Comparison of ENCODE assay signal across 8 cellular contexts in the genomic region with DNA sequence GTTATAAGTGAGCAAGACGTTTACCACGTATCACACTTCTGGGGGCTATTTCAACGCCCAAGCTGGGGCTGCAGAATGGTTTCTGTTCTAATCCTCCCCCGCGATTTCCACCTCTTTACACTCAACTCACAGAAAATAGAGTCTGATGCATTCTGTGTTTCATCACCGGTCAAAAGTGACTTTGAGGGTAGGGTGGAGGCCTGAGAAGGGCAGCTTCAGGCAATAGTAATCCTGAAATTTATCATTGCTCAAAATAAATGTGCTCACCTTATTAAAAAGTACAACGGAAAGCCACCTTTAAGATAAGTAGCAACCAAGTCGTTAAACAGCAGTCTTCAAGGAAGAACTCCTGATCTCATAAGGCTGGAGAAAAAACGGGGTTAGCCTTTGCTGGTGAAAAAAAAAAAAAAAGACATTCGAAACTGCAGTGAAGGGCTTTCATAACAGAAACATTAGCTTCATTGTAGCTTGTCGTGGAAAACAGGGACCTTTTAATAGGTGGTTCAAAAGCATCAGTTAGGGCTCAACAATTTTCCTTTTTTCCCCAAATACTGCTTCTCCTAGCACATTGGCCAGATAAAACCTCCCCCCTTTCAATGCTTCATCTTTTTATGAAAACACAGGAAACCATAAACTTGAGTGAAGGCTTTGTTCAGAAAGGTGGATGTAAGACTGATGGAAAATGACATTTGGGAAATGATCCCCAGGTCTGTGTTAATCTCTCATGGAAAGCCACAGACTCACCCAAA.
DNase-seq lines count a peak whose midpoint lies in the region; ATAC-seq, FAIRE-seq and TF ChIP-seq lines count a peak whose summit lies in the region.

No MANE protein-coding gene starts in this region.

- no peaks in the 10 kb centered on the region for H3K27me3 Mint-ChIP-seq in T-helper 1 cell treated with Interleukin-12 subunit alpha and Interleukin-12 subunit beta and Interleukin-4 antibody, amounts not matched to agents 30 μg/mL and 1 μg/mL, for 36 hours (ENCODE audit: low read depth)
- no peaks in the 10 kb centered on the region for H3K27me3 Mint-ChIP-seq in mesothelial cell of epicardium (ENCODE audit: low read depth)

- H3K27me3 ChIP-seq in Panc1 (ENCODE audit: control insufficient read depth, insufficient read depth, low read length) (no peaks in the 10 kb centered on the region), bronchial epithelial cell (ENCODE audit: control insufficient read depth, insufficient read depth, low read length) (no peaks in the 10 kb centered on the region)

- no peaks in the 10 kb centered on the region for H3K36me3 ChIP-seq in Panc1 (ENCODE audit: control insufficient read depth, insufficient read depth, low read length)
- H3K36me3 ChIP-seq in bronchial epithelial cell (ENCODE audit: control insufficient read depth, insufficient read depth, low read length), result no peaks in the 10 kb centered on the region

- H3K4me1 ChIP-seq in Panc1 (ENCODE audit: control insufficient read depth, insufficient read depth, low read length), result peaks cover 49% of the 10 kb centered on the region

- H3K27ac ChIP-seq in Panc1 (ENCODE audit: low read length) (peak overlapping the region; percentile 95), temporal lobe (ENCODE audit: low read depth, low read length) (peak overlapping the region; percentile 96)

- no peaks in the 10 kb centered on the region for H3K9me3 Mint-ChIP-seq in T-helper 1 cell treated with Interleukin-12 subunit alpha and Interleukin-12 subunit beta and Interleukin-4 antibody, amounts not matched to agents 30 μg/mL and 1 μg/mL, for 36 hours
- H3K9me3 Mint-ChIP-seq in mesothelial cell of epicardium, result no peaks in the 10 kb centered on the region

- no peak for FAIRE-seq in bronchial epithelial cell (lab: Jason Lieb, UNC)

- intact Hi-C loops in Panc1 (cut with micrococcal nuclease; ENCODE audit: unreplicated experiment), result no loop called here

- peaks cover 52% of the 10 kb centered on the region for H3K4me1 Mint-ChIP-seq in T-helper 1 cell treated with Interleukin-12 subunit alpha and Interleukin-12 subunit beta and Interleukin-4 antibody, amounts not matched to agents 30 μg/mL and 1 μg/mL, for 36 hours (ENCODE audit: low read depth)
- H3K4me1 Mint-ChIP-seq in mesothelial cell of epicardium, result peaks cover 66% of the 10 kb centered on the region

- in situ Hi-C loops in Panc1 (cut with HindIII; ENCODE audit: low pct_unique_long_range_greater_than_20kb, low sequenced_read_pairs), result no loop called here

- TF ChIP-seq CTCF in Panc1 (IDR thresholded peaks at IDR 0.05) (no peak), bronchial epithelial cell (IDR thresholded peaks at IDR 0.05; ENCODE audit: insufficient read depth, low read length, severe bottlenecking) (no peak), mesothelial cell of epicardium (IDR thresholded peaks at IDR 0.05; ENCODE audit: unreplicated experiment) (no peak)

- peak overlapping the region; percentile 85 for H3K4me3 Mint-ChIP-seq in T-helper 1 cell treated with Interleukin-12 subunit alpha and Interleukin-12 subunit beta and Interleukin-4 antibody, amounts not matched to agents 30 μg/mL and 1 μg/mL, for 36 hours
- peak overlapping the region; percentile 81 for H3K4me3 Mint-ChIP-seq in mesothelial cell of epicardium

- peak overlapping the region; percentile 55 to 70 for H3K4me3 ChIP-seq in Panc1 (ENCODE audit: low read depth in 2 of 2, low read length in 2 of 2)
- H3K4me3 ChIP-seq in bronchial epithelial cell (ENCODE audit: low read depth, low read length), result peak overlapping the region; percentile 55

- H3K36me3 Mint-ChIP-seq in T-helper 1 cell treated with Interleukin-12 subunit alpha and Interleukin-12 subunit beta and Interleukin-4 antibody, amounts not matched to agents 30 μg/mL and 1 μg/mL, for 36 hours (ENCODE audit: low read depth), result peaks cover 9% of the 10 kb centered on the region
- H3K36me3 Mint-ChIP-seq in mesothelial cell of epicardium, result no peaks in the 10 kb centered on the region

- peak overlapping the region; percentile 97 for H3K27ac Mint-ChIP-seq in T-helper 1 cell treated with Interleukin-12 subunit alpha and Interleukin-12 subunit beta and Interleukin-4 antibody, amounts not matched to agents 30 μg/mL and 1 μg/mL, for 36 hours
- peak overlapping the region; percentile 98 for H3K27ac Mint-ChIP-seq in mesothelial cell of epicardium

- BruUV-seq in Panc1 (replicated peaks; lab: Mats Ljungman, UMichigan), result no TSS peak

- POLR2A ChIA-PET in Panc1 (lab: Charles Lee), result interaction anchor here (0.6 kb wide), 1 partner anchor 54 kb away, joined by 3 read pairs; no protein-coding TSS in a partner anchor

- CTCF ChIA-PET in Panc1 (lab: Charles Lee), result no interaction called here

- ATAC-seq in Panc1 (no peak), GM18858 (IDR thresholded peaks at IDR 0.05; ENCODE audit: unreplicated experiment) (no peak)

- no peak for DNase-seq in T-helper 1 cell
- DNase-seq in Panc1 (ENCODE audit: low read depth, low spot score), result no peak
- peak; percentile 54 for DNase-seq in bronchial epithelial cell (ENCODE audit: low read depth)
- DNase-seq in mesothelial cell of epicardium (ENCODE audit: low spot score in 2 of 2, unreplicated experiment in 2 of 2), result no peak
- DNase-seq in NCI-H510A treated with DMSO at 0.1 percent for 48 hours (lab: John Stamatoyannopoulos, UW), result no peak

- no peaks in the 10 kb centered on the region for H3K9me3 ChIP-seq in Panc1 (ENCODE audit: control insufficient read depth, insufficient read depth, low read depth, low read length)
